In the genomic region with DNA sequence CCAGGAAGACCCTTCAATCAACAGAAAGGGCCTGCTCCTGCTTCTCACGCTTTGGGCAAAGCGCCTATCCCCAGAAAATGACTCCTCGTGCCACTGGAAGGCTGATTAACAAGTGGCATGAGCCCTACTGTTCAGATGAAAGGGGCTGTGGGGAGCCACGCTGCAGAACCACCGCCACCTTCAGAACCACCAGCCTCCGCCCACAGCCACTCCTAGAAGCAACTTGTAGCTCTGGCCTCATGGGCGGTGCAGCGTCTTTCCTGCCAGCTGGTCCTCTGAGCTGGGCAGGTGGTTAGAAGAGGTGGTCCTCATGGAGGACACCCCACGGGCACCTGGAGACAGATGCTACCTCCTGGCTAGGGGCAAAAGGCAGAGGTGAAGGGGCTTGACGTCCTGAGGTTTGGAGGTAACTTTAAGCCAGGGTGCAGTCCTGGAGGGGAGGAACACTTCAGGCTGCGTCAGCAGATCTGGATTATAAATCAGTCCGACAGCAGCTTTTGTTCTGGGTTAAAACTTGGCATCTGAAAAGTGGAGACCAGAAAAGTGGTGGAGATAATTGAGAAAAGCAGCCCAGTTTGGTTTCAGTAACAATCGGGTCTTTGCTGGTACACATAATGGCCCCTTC, we compare ENCODE assay signal across 1 cellular context.
TF ChIP-seq lines count a peak whose summit lies in the region.

No MANE protein-coding gene starts in this region.

TF ChIP-seq in endothelial cell of umbilical vein, 7 proteins besides CTCF, POLR2A, EP300 and RAD21:
- TF ChIP-seq GATA2 (IDR thresholded peaks at IDR 0.05; ENCODE audit: insufficient read depth, insufficient read length, low read depth, low read length): no peak
- TF ChIP-seq EZH2 (IDR thresholded peaks at IDR 0.05; ENCODE audit: borderline replicate concordance, low read depth, low read length, severe bottlenecking): peak; percentile 78
